ENCODE assay signal across 17 cellular contexts in the genomic region with DNA sequence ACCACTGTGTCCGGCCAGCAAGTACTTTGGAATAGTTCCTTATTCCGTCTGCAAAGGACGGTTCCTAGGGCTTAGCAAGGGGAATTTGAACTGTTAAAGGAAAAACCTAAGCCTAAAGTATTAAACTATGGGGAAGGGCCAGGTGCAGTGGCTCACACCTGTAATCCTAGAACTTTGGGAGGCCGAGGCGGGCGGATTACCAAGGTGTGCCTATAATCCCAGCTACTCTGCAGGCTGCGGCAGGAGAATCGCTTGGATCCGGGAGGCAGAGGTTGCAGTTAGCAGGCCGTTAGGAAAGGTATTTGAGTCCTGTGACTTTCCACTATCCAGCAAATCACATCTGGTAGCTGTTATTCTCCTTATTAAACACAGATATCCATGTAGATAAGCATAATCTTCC. TPM values are rescaled to one million over a fixed set of nuclear protein-coding genes. Genes with fewer than 3 reads are reported as not detected.
DNase-seq lines count a peak whose midpoint lies in the region; ATAC-seq lines count a peak whose summit lies in the region.
"Had no signal": no experiment of that assay in that cellular context is flagged by ENCODE, and none has a peak within 500 bp of the region (broad histone marks: within the 10 kb centered on the region; RNA-seq: fewer than 3 reads in every experiment).

No MANE protein-coding gene starts in this region.

- H3K4me3 ChIP-seq in aorta (ENCODE audit: low read length in 2 of 2): no peak overlapping the region
- H3K4me3 ChIP-seq: BLaER1, HAP-1 had no signal

- no peaks in the 10 kb centered on the region for H3K9me3 ChIP-seq in aorta (ENCODE audit: control insufficient read depth, low read length)
- H3K9me3 ChIP-seq: BLaER1, Caco-2, HAP-1 had no signal

- H3K4me1 ChIP-seq in aorta (ENCODE audit: control insufficient read depth in 1 of 2, insufficient read depth in 2 of 2, low read length in 2 of 2): no peaks in the 10 kb centered on the region
- H3K4me1 ChIP-seq: HAP-1 had no signal

- DNase-seq in activated effector memory CD4-positive, alpha-beta T cell treated with anti-CD3 and anti-CD28 coated beads, Interleukin-2, amount 50 U/mL, for 16 hours: peak; percentile 27
- DNase-seq in activated effector memory CD4-positive, alpha-beta T cell treated with Interleukin-2 at 50 U/mL for 16 hours: no peak
- DNase-seq in sciatic nerve (ENCODE audit: low spot score): peak; percentile 12
- DNase-seq in aorta: peak; percentile 32 to 57
- DNase-seq in NCI-H146 (lab: John Stamatoyannopoulos, UW): no peak
- DNase-seq: Caco-2; CD4-positive, CD25-positive, alpha-beta regulatory T cell; CD8-positive, alpha-beta T cell; DMS153; DND-41; GOT3; HFFc6 had no signal

- no peaks in the 10 kb centered on the region for H3K36me3 ChIP-seq in aorta (ENCODE audit: control insufficient read depth in 1 of 2, insufficient read depth in 2 of 2, low read length in 1 of 2)
- H3K36me3 ChIP-seq: BLaER1, HAP-1 had no signal

- 90 to 93% methylated on average over 10 of the region's 10 CpGs for WGBS in aorta, 2 donors

- intact Hi-C loops in sciatic nerve (cut with DNase I): no loop called here
- intact Hi-C loops in aorta (cut with DNase I): no loop called here

- H3K27ac ChIP-seq in aorta (ENCODE audit: low read depth in 1 of 2, low read length in 2 of 2): no peak overlapping the region
- H3K27ac ChIP-seq: 22Rv1, BLaER1, C4-2B had no signal

- ATAC-seq in sciatic nerve: no peak
- ATAC-seq in aorta (ENCODE audit: low FRiP score): no peak
- ATAC-seq in HG03039 (IDR thresholded peaks at IDR 0.05; ENCODE audit: unreplicated experiment): no peak
- ATAC-seq: CD8-positive, alpha-beta T cell had no signal

- no peaks in the 10 kb centered on the region for H3K27me3 ChIP-seq in aorta (ENCODE audit: control insufficient read depth in 1 of 2, insufficient read depth in 2 of 2, low read length in 1 of 2)

RNA-seq across cellular contexts. Expression of a gene that starts 9.4 kb away (rescaled TPM):
- total RNA-seq in sciatic nerve (23.8 TPM), aorta (10 to 100 TPM; 18.8 to 22.4 TPM)
- 10 to 100 TPM; 12.9 to 16.2 TPM for polyA plus RNA-seq in aorta
- total RNA-seq: CD4-positive, CD25-positive, alpha-beta regulatory T cell had no signal

RNA-seq across cellular contexts. Expression of a gene that starts 44.5 kb away (rescaled TPM):
- total RNA-seq in sciatic nerve (38.9 TPM), aorta (10 to 100 TPM; 21.2 to 30.4 TPM)
- 10 to 100 TPM; 20.7 to 47.0 TPM for polyA plus RNA-seq in aorta

Comparison
In these comparisons a context has a peak if more than half of its experiments do, and no peak if none do; other contexts are left out.
1. DNase-seq: peak in activated effector memory CD4-positive, alpha-beta T cell treated with anti-CD3 and anti-CD28 coated beads, Interleukin-2, amount 50 U/mL, for 16 hours (single experiment), sciatic nerve (single experiment) and aorta (2 of 2); none in activated effector memory CD4-positive, alpha-beta T cell treated with Interleukin-2 at 50 U/mL for 16 hours (single experiment) and NCI-H146 (single experiment).